In genomic region chr7:69038915-69039314, GRCh38 we compare ENCODE assay signal across 33 cellular contexts.
"Had no signal": no experiment of that assay in that cellular context is flagged by ENCODE, and none has a peak within 500 bp of the region (broad histone marks: within the 10 kb centered on the region; RNA-seq: fewer than 3 reads in every experiment).

No MANE protein-coding gene starts in this region.

- FAIRE-seq: bronchial epithelial cell, TTC549 had no signal

- DNase-seq: activated B cell treated with CpG ODN at 0.5 μM for 24 hours; activated CD4-positive, alpha-beta memory T cell treated with anti-CD3 and anti-CD28 coated beads for 36 hours; activated CD4-positive, alpha-beta T cell treated with anti-CD3 and anti-CD28 coated beads for 4 hours; activated CD4-positive, alpha-beta T cell treated with anti-CD3 and anti-CD28 coated beads, Interleukin-2, amount 10 ng/mL, durations not matched to agents 24 days and 14 days; activated CD4-positive, alpha-beta T cell treated with anti-CD3 and anti-CD28 coated beads, Interleukin-2, amount 50 U/mL, for 1 hour; activated CD4-positive, alpha-beta T cell treated with anti-CD3 and anti-CD28 coated beads, Interleukin-2, amount 50 U/mL, for 4 hours; activated CD4-positive, CD25-positive, alpha-beta regulatory T cell treated with anti-CD3 and anti-CD28 coated beads, Interleukin-2, amount 50 U/mL, for 72 hours; activated CD8-positive, alpha-beta memory T cell treated with anti-CD3 and anti-CD28 coated beads, Interleukin-2, amount 50 U/mL, for 4 hours; activated CD8-positive, alpha-beta T cell treated with anti-CD3 and anti-CD28 coated beads for 36 hours; activated effector memory CD4-positive, alpha-beta T cell treated with anti-CD3 and anti-CD28 coated beads, Interleukin-2, amount 50 U/mL, for 16 hours; activated gamma-delta T cell treated with Interleukin-2 at 50 U/mL for 16 hours; activated naive CD4-positive, alpha-beta T cell; activated naive CD4-positive, alpha-beta T cell treated with anti-CD3 and anti-CD28 coated beads for 36 hours; activated naive CD4-positive, alpha-beta T cell treated with anti-CD3 and anti-CD28 coated beads, Interleukin-2, amount 50 U/mL, for 16 hours; activated naive CD8-positive, alpha-beta T cell treated with anti-CD3 and anti-CD28 coated beads for 36 hours; activated T-cell treated with anti-CD3 and anti-CD28 coated beads for 4 hours; activated T-cell treated with anti-CD3 and anti-CD28 coated beads, Interleukin-2, amount 50 U/mL, for 1 hour; activated T-cell treated with anti-CD3 and anti-CD28 coated beads, Interleukin-2, amount 50 U/mL, for 4 hours; activated T-cell treated with anti-CD3 and anti-CD28 coated beads, Interleukin-2, amount 50 U/mL, for 72 hours; adrenal gland; amniotic stem cell; anterior cingulate cortex; caudate nucleus; T-helper 1 cell; T-helper 2 cell; T-helper 9 cell had no signal

- H3K27ac ChIP-seq: adrenal gland, ascending aorta, cardiac muscle cell, VCaP had no signal

- H3K27me3 ChIP-seq: ascending aorta, cardiac muscle cell had no signal

- H3K4me3 ChIP-seq: adrenal gland, ascending aorta, cardiac muscle cell had no signal

- H3K36me3 ChIP-seq: adrenal gland, ascending aorta, cardiac muscle cell had no signal

- H3K4me1 ChIP-seq: adrenal gland, ascending aorta had no signal

- H3K9me3 ChIP-seq: adrenal gland, ascending aorta had no signal

- ATAC-seq: activated CD8-positive, alpha-beta T cell treated with anti-CD3 and anti-CD28 coated beads for 36 hours; activated naive CD4-positive, alpha-beta T cell treated with anti-CD3 and anti-CD28 coated beads, Interleukin-2, amount 50 U/mL, for 72 hours; activated T-cell treated with anti-CD3 and anti-CD28 coated beads, Interleukin-2, amount 50 U/mL, for 4 hours; activated T-cell treated with anti-CD3 and anti-CD28 coated beads, Interleukin-2, amount 50 U/mL, for 72 hours; activated T-helper 17 cell treated with anti-CD3 and anti-CD28 coated beads, Interleukin-2, amount 50 U/mL, for 72 hours had no signal
